1 cellular context compared by ENCODE assay signal in the genomic region with DNA sequence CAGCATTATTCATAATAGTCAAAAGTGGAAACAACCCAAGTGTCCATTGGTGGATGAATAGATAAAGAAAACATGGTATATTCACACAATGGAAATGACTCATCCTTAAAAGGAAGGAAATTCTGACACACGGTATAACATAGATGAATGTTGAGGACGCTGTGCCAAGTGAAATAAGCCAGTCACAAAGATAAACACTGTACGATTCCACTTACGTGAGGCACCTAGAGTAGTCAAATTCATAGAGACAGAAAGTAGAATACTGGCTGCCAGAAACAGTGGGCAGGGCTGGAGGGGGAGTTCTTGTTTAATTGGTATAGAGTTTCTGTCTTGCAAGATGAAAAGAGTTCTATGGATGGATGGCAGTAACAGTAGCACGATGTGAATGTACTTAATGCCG.
TF ChIP-seq lines count a peak whose summit lies in the region.

No MANE protein-coding gene starts in this region.

TF ChIP-seq in K562, 482 proteins besides CTCF, POLR2A, EP300 and RAD21 (continued from another document):
- TF ChIP-seq, protein P1, sequence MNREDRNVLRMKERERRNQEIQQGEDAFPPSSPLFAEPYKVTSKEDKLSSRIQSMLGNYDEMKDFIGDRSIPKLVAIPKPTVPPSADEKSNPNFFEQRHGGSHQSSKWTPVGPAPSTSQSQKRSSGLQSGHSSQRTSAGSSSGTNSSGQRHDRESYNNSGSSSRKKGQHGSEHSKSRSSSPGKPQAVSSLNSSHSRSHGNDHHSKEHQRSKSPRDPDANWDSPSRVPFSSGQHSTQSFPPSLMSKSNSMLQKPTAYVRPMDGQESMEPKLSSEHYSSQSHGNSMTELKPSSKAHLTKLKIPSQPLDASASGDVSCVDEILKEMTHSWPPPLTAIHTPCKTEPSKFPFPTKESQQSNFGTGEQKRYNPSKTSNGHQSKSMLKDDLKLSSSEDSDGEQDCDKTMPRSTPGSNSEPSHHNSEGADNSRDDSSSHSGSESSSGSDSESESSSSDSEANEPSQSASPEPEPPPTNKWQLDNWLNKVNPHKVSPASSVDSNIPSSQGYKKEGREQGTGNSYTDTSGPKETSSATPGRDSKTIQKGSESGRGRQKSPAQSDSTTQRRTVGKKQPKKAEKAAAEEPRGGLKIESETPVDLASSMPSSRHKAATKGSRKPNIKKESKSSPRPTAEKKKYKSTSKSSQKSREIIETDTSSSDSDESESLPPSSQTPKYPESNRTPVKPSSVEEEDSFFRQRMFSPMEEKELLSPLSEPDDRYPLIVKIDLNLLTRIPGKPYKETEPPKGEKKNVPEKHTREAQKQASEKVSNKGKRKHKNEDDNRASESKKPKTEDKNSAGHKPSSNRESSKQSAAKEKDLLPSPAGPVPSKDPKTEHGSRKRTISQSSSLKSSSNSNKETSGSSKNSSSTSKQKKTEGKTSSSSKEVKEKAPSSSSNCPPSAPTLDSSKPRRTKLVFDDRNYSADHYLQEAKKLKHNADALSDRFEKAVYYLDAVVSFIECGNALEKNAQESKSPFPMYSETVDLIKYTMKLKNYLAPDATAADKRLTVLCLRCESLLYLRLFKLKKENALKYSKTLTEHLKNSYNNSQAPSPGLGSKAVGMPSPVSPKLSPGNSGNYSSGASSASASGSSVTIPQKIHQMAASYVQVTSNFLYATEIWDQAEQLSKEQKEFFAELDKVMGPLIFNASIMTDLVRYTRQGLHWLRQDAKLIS (CRISPR knock-in tag; IDR thresholded peaks at IDR 0.05), result no peak
- TF ChIP-seq RBBP5 (IDR thresholded peaks at IDR 0.05; ENCODE audit: borderline replicate concordance, insufficient read depth, low read length, poor library complexity, severe bottlenecking) (no peak), SMARCE1 (IDR thresholded peaks at IDR 0.05) (peak; percentile 39; the same call in 1 of the 2 replicates), HNRNPL (IDR thresholded peaks at IDR 0.05; ENCODE audit: low read depth, low read length) (no peak), ELF2 (CRISPR knock-in tag; IDR thresholded peaks at IDR 0.05) (no peak), ZFP30 (CRISPR knock-in tag; IDR thresholded peaks at IDR 0.05; ENCODE audit: borderline replicate concordance) (no peak), FOSL1 (tag; conservative IDR thresholded peaks at IDR 0.05) (peak; percentile 89), MECOM (CRISPR knock-in tag; IDR thresholded peaks at IDR 0.05) (no peak), RFX5 (IDR thresholded peaks at IDR 0.05; ENCODE audit: low read depth, low read length) (no peak), ZNF444 (CRISPR knock-in tag; IDR thresholded peaks at IDR 0.05) (no peak), JUN (IDR thresholded peaks at IDR 0.05; ENCODE audit: borderline replicate concordance, low read depth, low read length) (peak; percentile 55; the same call in 1 of the 2 replicates), JUN (CRISPR knock-in tag; IDR thresholded peaks at IDR 0.05; ENCODE audit: borderline replicate concordance) (no peak), NFATC3 (IDR thresholded peaks at IDR 0.05) (peak; percentile 64; the same call in 1 of the 2 replicates), SOX6 (IDR thresholded peaks at IDR 0.05) (peak; percentile 62), ARID1B (IDR thresholded peaks at IDR 0.05) (0 out of 2 replicates have a peak, but pooled peaks have one; percentile 36), HDAC6 (IDR thresholded peaks at IDR 0.05; ENCODE audit: low read depth, low read length) (no peak), MEIS2 (IDR thresholded peaks at IDR 0.05; ENCODE audit: partially characterized antibody) (peak; percentile 25), ATF7 (IDR thresholded peaks at IDR 0.05) (no peak), XRCC4 (IDR thresholded peaks at IDR 0.05; ENCODE audit: extremely low read depth, insufficient read depth, insufficient read length) (no peak), SIRT6 (IDR thresholded peaks at IDR 0.05; ENCODE audit: low read depth, low read length) (no peak), KDM5B (IDR thresholded peaks at IDR 0.05; ENCODE audit: insufficient replicate concordance, low read depth, low read length) (no peak)
- TF ChIP-seq, protein P2, sequence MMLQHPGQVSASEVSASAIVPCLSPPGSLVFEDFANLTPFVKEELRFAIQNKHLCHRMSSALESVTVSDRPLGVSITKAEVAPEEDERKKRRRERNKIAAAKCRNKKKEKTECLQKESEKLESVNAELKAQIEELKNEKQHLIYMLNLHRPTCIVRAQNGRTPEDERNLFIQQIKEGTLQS (IDR thresholded peaks at IDR 0.05), result peak; percentile 88
- TF ChIP-seq, protein P2 (CRISPR knock-in tag; conservative IDR thresholded peaks at IDR 0.05), result no peak
